ENCODE assay signal across 14 cellular contexts in the genomic region with DNA sequence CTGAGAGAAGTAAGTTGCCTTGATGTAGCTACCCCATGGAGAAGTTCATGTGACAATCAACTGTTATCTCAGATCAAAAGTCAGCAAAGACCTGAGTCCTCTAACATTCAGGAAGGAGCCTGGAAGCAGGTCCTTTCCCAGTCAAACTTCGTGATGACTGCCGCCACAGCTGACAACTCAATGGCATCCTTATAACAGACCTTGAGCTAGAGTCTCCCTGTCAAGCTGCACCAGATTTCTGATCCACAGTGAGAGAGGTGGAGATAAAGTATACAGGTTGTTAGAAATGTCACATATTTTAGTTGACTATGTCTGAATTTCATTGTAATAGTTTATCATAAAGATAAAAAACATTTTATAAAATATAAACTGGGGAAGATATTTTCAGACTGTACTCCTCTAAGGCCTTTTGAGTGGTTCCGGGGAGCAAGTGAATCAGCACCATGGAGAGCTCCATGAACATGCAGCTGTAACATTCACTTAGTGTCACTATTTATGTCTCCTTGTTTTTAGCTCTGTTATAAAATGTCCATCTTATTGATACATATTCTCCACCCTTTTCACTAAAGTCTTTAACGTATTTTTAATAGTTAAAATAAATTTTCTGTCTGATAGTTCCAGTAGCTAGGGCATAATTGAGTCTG.
DNase-seq lines count a peak whose midpoint lies in the region; ATAC-seq and TF ChIP-seq lines count a peak whose summit lies in the region.
"Had no signal": no experiment of that assay in that cellular context is flagged by ENCODE, and none has a peak within 500 bp of the region (broad histone marks: within the 10 kb centered on the region; RNA-seq: fewer than 3 reads in every experiment).

No MANE protein-coding gene starts in this region.

- peaks cover 0 to 6% (median 4%) of the 10 kb centered on the region in 7 donors for H3K9me3 Mint-ChIP-seq in CD14-positive monocyte
- H3K9me3 Mint-ChIP-seq in activated T-cell treated with anti-CD3 and anti-CD28 coated beads, Interleukin-2, amount 50 U/mL, for 24 hours, result peaks cover 10% of the 10 kb centered on the region

- in situ Hi-C loops in KBM-7 (cut with MboI; ENCODE audit: low pct_unique_long_range_greater_than_20kb, low sequenced_read_pairs), result no loop called here

- TF ChIP-seq CTCF in sigmoid colon (IDR thresholded peaks at IDR 0.05) (no peak), CD14-positive monocyte (IDR thresholded peaks at IDR 0.05) (no peak)

- no peak overlapping the region for H3K9ac ChIP-seq in adipocyte (ENCODE audit: low read length)

- DNase-seq in ELR (ENCODE audit: low read depth) (peak; percentile 49), KBM-7 (peak; percentile 23), adipocyte (ENCODE audit: low read depth) (peak; percentile 56), left kidney (ENCODE audit: low read depth, low spot score) (peak; percentile 86), sigmoid colon (no peak), CD14-positive monocyte (ENCODE audit: low spot score) (no peak)
- DNase-seq in activated T-cell treated with anti-CD3 and anti-CD28 coated beads, Interleukin-2, amount 50 U/mL, for 24 hours, result no peak
- DNase-seq: EL, left ventricle myocardium inferior, NCI-H2081, upper lobe of left lung had no signal

- peaks cover 8% of the 10 kb centered on the region for H3K9me3 ChIP-seq in adipocyte (ENCODE audit: control insufficient read depth, low read length)
- H3K9me3 ChIP-seq in sigmoid colon, result peaks cover 0 to 6% (median 0%) of the 10 kb centered on the region in 4 donors
- H3K9me3 ChIP-seq: body of pancreas, esophagus muscularis mucosa had no signal

- no peaks in the 10 kb centered on the region for H3K27me3 Mint-ChIP-seq in CD14-positive monocyte (ENCODE audit: low read depth in 3 of 3)
- H3K27me3 Mint-ChIP-seq in activated T-cell treated with anti-CD3 and anti-CD28 coated beads, Interleukin-2, amount 50 U/mL, for 24 hours, result no peaks in the 10 kb centered on the region

- H3K4me1 ChIP-seq in adipocyte (ENCODE audit: control insufficient read depth, insufficient read depth, low read length) (no peaks in the 10 kb centered on the region), sigmoid colon (no peaks in the 10 kb centered on the region)
- H3K4me1 ChIP-seq: body of pancreas, esophagus muscularis mucosa, left ventricle myocardium inferior, upper lobe of left lung had no signal

- WGBS in sigmoid colon, 2 donors, result 18 to 29% methylated on average over 4 of the region's 4 CpGs

- no peak for ATAC-seq in HG02938 (IDR thresholded peaks at IDR 0.05; ENCODE audit: unreplicated experiment)
- ATAC-seq: body of pancreas had no signal

- intact Hi-C loops in sigmoid colon (cut with DNase I), result no loop called here
- intact Hi-C loops in CD14-positive monocyte (cut with micrococcal nuclease), result no loop called here

- H3K27ac ChIP-seq in sigmoid colon, result no peak overlapping the region
- H3K27ac ChIP-seq: body of pancreas, esophagus muscularis mucosa, left ventricle myocardium inferior, upper lobe of left lung had no signal

- no peak overlapping the region for H3K27ac Mint-ChIP-seq in CD14-positive monocyte
- no peak overlapping the region for H3K27ac Mint-ChIP-seq in activated T-cell treated with anti-CD3 and anti-CD28 coated beads, Interleukin-2, amount 50 U/mL, for 24 hours

- no peaks in the 10 kb centered on the region for H3K27me3 ChIP-seq in adipocyte (replicated peaks; ENCODE audit: control insufficient read depth, insufficient read depth, low read length)
- H3K27me3 ChIP-seq in sigmoid colon, result no peaks in the 10 kb centered on the region
- H3K27me3 ChIP-seq: body of pancreas, esophagus muscularis mucosa, upper lobe of left lung had no signal

- H3K36me3 Mint-ChIP-seq in CD14-positive monocyte, result no peaks in the 10 kb centered on the region
- H3K36me3 Mint-ChIP-seq in activated T-cell treated with anti-CD3 and anti-CD28 coated beads, Interleukin-2, amount 50 U/mL, for 24 hours (ENCODE audit: low read depth), result no peaks in the 10 kb centered on the region

- no peak overlapping the region for H3K4me3 Mint-ChIP-seq in CD14-positive monocyte
- no peak overlapping the region for H3K4me3 Mint-ChIP-seq in activated T-cell treated with anti-CD3 and anti-CD28 coated beads, Interleukin-2, amount 50 U/mL, for 24 hours

- H3K36me3 ChIP-seq in adipocyte (ENCODE audit: control insufficient read depth, insufficient read depth, low read length, severe bottlenecking), result no peaks in the 10 kb centered on the region
- H3K36me3 ChIP-seq in sigmoid colon, result no peaks in the 10 kb centered on the region
- H3K36me3 ChIP-seq: esophagus muscularis mucosa, left ventricle myocardium inferior, upper lobe of left lung had no signal

- no peaks in the 10 kb centered on the region for H3K4me1 Mint-ChIP-seq in CD14-positive monocyte
- H3K4me1 Mint-ChIP-seq in activated T-cell treated with anti-CD3 and anti-CD28 coated beads, Interleukin-2, amount 50 U/mL, for 24 hours (ENCODE audit: low read depth), result no peaks in the 10 kb centered on the region

- no peak for TF ChIP-seq EP300 in sigmoid colon (IDR thresholded peaks at IDR 0.05)

- H3K4me3 ChIP-seq in adipocyte (ENCODE audit: low read length) (no peak overlapping the region), sigmoid colon (no peak overlapping the region)
- H3K4me3 ChIP-seq: body of pancreas, esophagus muscularis mucosa, left ventricle myocardium inferior, upper lobe of left lung had no signal

- TF ChIP-seq POLR2A in sigmoid colon (IDR thresholded peaks at IDR 0.05), result no peak

Comparison
In these comparisons a context has a peak if more than half of its experiments do, and no peak if none do; other contexts are left out.
1. DNase-seq: peak in ELR (single experiment), KBM-7 (single experiment), adipocyte (single experiment) and left kidney (single experiment); none in sigmoid colon (single experiment), CD14-positive monocyte (single experiment) and activated T-cell treated with anti-CD3 and anti-CD28 coated beads, Interleukin-2, amount 50 U/mL, for 24 hours (single experiment).